8 cellular contexts compared by ENCODE assay signal in the genomic region with DNA sequence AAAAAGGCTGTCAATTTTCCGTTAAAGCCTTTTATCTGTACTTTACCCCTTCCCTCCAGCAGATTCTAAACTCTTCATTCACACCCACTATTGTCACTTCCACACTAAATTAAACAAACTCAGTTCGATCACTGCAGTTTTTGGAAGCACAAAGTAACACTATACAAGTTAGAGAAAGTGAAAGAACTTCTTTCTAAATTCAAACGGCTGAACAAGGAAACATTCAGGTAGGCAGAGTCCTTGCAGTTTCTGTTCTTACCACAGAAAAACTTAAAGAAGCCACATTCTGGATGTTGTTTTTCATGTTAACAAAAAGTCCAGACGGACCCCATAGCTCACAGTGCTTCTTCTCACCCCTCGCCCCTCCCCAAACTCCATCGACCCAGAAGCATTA. TPM values are rescaled to one million over a fixed set of nuclear protein-coding genes. Genes with fewer than 3 reads are reported as not detected.
A peak's percentile ranks its signal among the peaks of the same experiment; 100 is the strongest.
DNase-seq lines count a peak whose midpoint lies in the region; ATAC-seq and TF ChIP-seq lines count a peak whose summit lies in the region.

No MANE protein-coding gene starts in this region.

- H3K4me3 Mint-ChIP-seq in activated naive CD4-positive, alpha-beta T cell treated with anti-CD3 and anti-CD28 coated beads for 36 hours: peak overlapping the region; percentile 85

- peak; percentile 61 for ATAC-seq in HG03103 (IDR thresholded peaks at IDR 0.05; ENCODE audit: low read depth, unreplicated experiment)
- ATAC-seq in left cardiac atrium: peak; percentile 13 to 16

- no peak overlapping the region for H3K27ac ChIP-seq in WERI-Rb-1

- TF ChIP-seq CTCF in WERI-Rb-1 (IDR thresholded peaks at IDR 0.05; ENCODE audit: low read depth, low read length): no peak

- no peaks in the 10 kb centered on the region for H3K27me3 Mint-ChIP-seq in activated naive CD4-positive, alpha-beta T cell treated with anti-CD3 and anti-CD28 coated beads for 36 hours (ENCODE audit: low read depth)

- H3K36me3 ChIP-seq in WERI-Rb-1: no peaks in the 10 kb centered on the region

- H3K9me3 ChIP-seq in WERI-Rb-1 (ENCODE audit: severe bottlenecking): no peaks in the 10 kb centered on the region

- no peaks in the 10 kb centered on the region for H3K9me3 Mint-ChIP-seq in activated naive CD4-positive, alpha-beta T cell treated with anti-CD3 and anti-CD28 coated beads for 36 hours

- H3K27me3 ChIP-seq in WERI-Rb-1 (ENCODE audit: insufficient read depth, low read depth, severe bottlenecking): no peaks in the 10 kb centered on the region

- H3K4me1 Mint-ChIP-seq in activated naive CD4-positive, alpha-beta T cell treated with anti-CD3 and anti-CD28 coated beads for 36 hours (ENCODE audit: low read depth): peaks cover 25% of the 10 kb centered on the region

- intact Hi-C loops in activated naive CD4-positive, alpha-beta T cell treated with anti-CD3 and anti-CD28 coated beads for 36 hours (cut with micrococcal nuclease): loop anchor here (1.0 to 2.0 kb wide), 8 partner anchors 14 to 350 kb away; a partner anchor contains a TSS
- intact Hi-C loops in left cardiac atrium (cut with DNase I): no loop called here

- no peak for DNase-seq in activated naive CD4-positive, alpha-beta T cell treated with anti-CD3 and anti-CD28 coated beads for 36 hours
- DNase-seq in activated naive CD4-positive, alpha-beta T cell (lab: John Stamatoyannopoulos, UW): no peak
- DNase-seq in WERI-Rb-1 (no peak), left cardiac atrium (no peak), skeletal muscle cell (ENCODE audit: low read depth) (no peak), hypothalamus (lab: John Stamatoyannopoulos, UW) (no peak), NCI-H526 (lab: John Stamatoyannopoulos, UW) (no peak)

- peak overlapping the region; percentile 52 for H3K4me3 ChIP-seq in WERI-Rb-1 (ENCODE audit: low read depth, low read length)
- peak overlapping the region; percentile 56 for H3K4me3 ChIP-seq in skeletal muscle cell (ENCODE audit: low read depth, low read length)

- peak overlapping the region; percentile 94 for H3K27ac Mint-ChIP-seq in activated naive CD4-positive, alpha-beta T cell treated with anti-CD3 and anti-CD28 coated beads for 36 hours

- no peaks in the 10 kb centered on the region for H3K36me3 Mint-ChIP-seq in activated naive CD4-positive, alpha-beta T cell treated with anti-CD3 and anti-CD28 coated beads for 36 hours (ENCODE audit: low read depth)

- CTCF ChIA-PET in activated naive CD4-positive, alpha-beta T cell treated with anti-CD3 and anti-CD28 coated beads for 36 hours (lab: Charles Lee): interaction anchor here (0.9 to 5.3 kb wide), 5 partner anchors 10 to 68 kb away, joined by 3 to 47 read pairs (median 3); no protein-coding TSS in a partner anchor

RNA-seq across cellular contexts. Expression of a gene that starts 27.5 kb away (rescaled TPM):
- total RNA-seq in activated naive CD4-positive, alpha-beta T cell treated with anti-CD3 and anti-CD28 coated beads for 36 hours: not detected
- total RNA-seq in left cardiac atrium: not detected
